ENCODE assay signal across 8 cellular contexts in the genomic region with DNA sequence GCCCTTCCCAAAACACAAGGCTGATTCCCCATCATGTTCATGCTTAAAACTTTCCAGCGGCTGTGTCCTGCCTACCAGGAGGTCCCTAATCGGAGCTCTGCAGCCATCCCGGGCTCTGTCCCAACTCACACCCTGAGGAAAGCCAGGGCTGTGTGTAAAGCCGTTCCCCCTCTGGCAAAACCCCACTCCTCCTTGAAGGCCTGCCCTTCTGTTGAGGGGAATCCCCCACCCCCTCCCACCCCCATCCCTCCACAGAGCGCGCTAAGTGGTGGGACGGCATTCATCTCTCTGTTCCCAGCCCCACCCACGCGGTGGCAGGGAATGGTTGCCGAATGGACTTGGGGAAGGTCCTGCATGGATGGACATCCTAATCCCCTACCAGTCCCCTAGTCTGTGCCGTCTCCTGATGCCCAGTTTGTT. TPM values are rescaled to one million over a fixed set of nuclear protein-coding genes. Genes with fewer than 3 reads are reported as not detected.
DNase-seq lines count a peak whose midpoint lies in the region; ATAC-seq, FAIRE-seq and TF ChIP-seq lines count a peak whose summit lies in the region.

No MANE protein-coding gene starts in this region.

- no peaks in the 10 kb centered on the region for H3K9me1 ChIP-seq in K562 (ENCODE audit: control insufficient read depth, insufficient read depth, low read length)

- intact Hi-C loops in activated CD4-positive, alpha-beta T cell treated with anti-CD3 and anti-CD28 coated beads, Interleukin-2, amount 10 ng/mL, durations not matched to agents 24 days and 14 days (cut with micrococcal nuclease) = loop anchor here (2.0 kb wide), 1 partner anchor 54 kb away; a partner anchor contains a TSS
- intact Hi-C loops in K562 (cut with micrococcal nuclease) = no loop called here

- H3K9ac ChIP-seq in K562 (ENCODE audit: insufficient read depth in 1 of 2, low read depth in 2 of 2, low read length in 2 of 2) (peak overlapping the region; percentile 54 to 84), liver (ENCODE audit: low read depth in 1 of 2, low read length in 2 of 2) (peak overlapping the region in 1 of 2 donors; percentile 34)

- H3K27ac Mint-ChIP-seq in activated CD4-positive, alpha-beta T cell treated with anti-CD3 and anti-CD28 coated beads, Interleukin-2, amount 10 ng/mL, durations not matched to agents 24 days and 14 days = no peak overlapping the region

- TF ChIP-seq RAD21 in K562 (CRISPR knock-in tag; conservative IDR thresholded peaks at IDR 0.05 in 1 of 2, IDR thresholded peaks at IDR 0.05 in 1 of 2) = no peak
- TF ChIP-seq RAD21 in liver (IDR thresholded peaks at IDR 0.05) = no peak

- peaks cover 28 to 49% of the 10 kb centered on the region in 2 experiments for H3K4me1 ChIP-seq in K562 (replicated peaks in 1 of 2; ENCODE audit: control insufficient read depth in 2 of 2, insufficient read depth in 2 of 2, low read length in 2 of 2)
- H3K4me1 ChIP-seq in liver (ENCODE audit: control insufficient read depth in 4 of 4, insufficient read depth in 4 of 4, low read length in 3 of 4) = peaks cover 8 to 40% (median 20%) of the 10 kb centered on the region in 4 donors
- H3K4me1 ChIP-seq in thoracic aorta (ENCODE audit: control insufficient read depth in 1 of 2, low read depth in 2 of 2) = peaks cover 12 to 39% of the 10 kb centered on the region in 2 donors

- no peaks in the 10 kb centered on the region for H3K27me3 ChIP-seq in K562 (ENCODE audit: control insufficient read depth in 2 of 2, insufficient read depth in 2 of 2, low read length in 2 of 2)
- H3K27me3 ChIP-seq in liver (ENCODE audit: control insufficient read depth in 4 of 4, insufficient read depth in 4 of 4, low read length in 3 of 4) = no peaks in the 10 kb centered on the region
- no peaks in the 10 kb centered on the region for H3K27me3 ChIP-seq in thoracic aorta (replicated peaks; ENCODE audit: insufficient read depth)

- no peaks in the 10 kb centered on the region for H3K9me3 ChIP-seq in K562 (replicated peaks; ENCODE audit: control insufficient read depth, insufficient read depth, low read depth, low read length)
- H3K9me3 ChIP-seq in liver (ENCODE audit: control insufficient read depth in 4 of 4, low read length in 3 of 4) = no peaks in the 10 kb centered on the region
- no peaks in the 10 kb centered on the region for H3K9me3 ChIP-seq in thoracic aorta

- peaks cover 32% of the 10 kb centered on the region for H3K4me1 Mint-ChIP-seq in activated CD4-positive, alpha-beta T cell treated with anti-CD3 and anti-CD28 coated beads, Interleukin-2, amount 10 ng/mL, durations not matched to agents 24 days and 14 days

- H3K4me2 ChIP-seq in K562 (ENCODE audit: insufficient read depth, low read length) = peak overlapping the region; percentile 90

- peak overlapping the region; percentile 93 for H2AFZ ChIP-seq in K562 (ENCODE audit: low read depth, low read length)

- H3K79me2 ChIP-seq in K562 (ENCODE audit: control insufficient read depth, insufficient read depth, low read length) = peaks cover 2% of the 10 kb centered on the region; the same call in 1 of the 3 replicates

- H3K4me3 Mint-ChIP-seq in activated CD4-positive, alpha-beta T cell treated with anti-CD3 and anti-CD28 coated beads, Interleukin-2, amount 10 ng/mL, durations not matched to agents 24 days and 14 days = peak overlapping the region; percentile 81

- BruUV-seq in K562 (replicated peaks; lab: Mats Ljungman, UMichigan) = TSS peak; percentile 80

- no peak for FAIRE-seq in K562 (lab: Jason Lieb, UNC)

- in situ Hi-C loops in K562 (cut with MboI) = no loop called here

- WGBS in K562 (ENCODE audit: insufficient coverage, low coverage, missing lambda C conversion rate) = 69% methylated on average over 11 of the region's 11 CpGs
- WGBS in liver = 49% methylated on average over 11 of the region's 11 CpGs

- peak overlapping the region; percentile 77 for H3K4me3 ChIP-seq in K562
- H3K4me3 ChIP-seq in liver (ENCODE audit: low read depth in 1 of 3, low read length in 3 of 3) = peak overlapping the region; percentile 11 to 83 (median 32)
- peak overlapping the region; percentile 99 for H3K4me3 ChIP-seq in thoracic aorta

- TF ChIP-seq EP300 in K562 (IDR thresholded peaks at IDR 0.05; ENCODE audit: low read length) = no peak

- H3K27ac ChIP-seq in K562 (ENCODE audit: extremely low read depth, low read depth, low read length) = peak overlapping the region; percentile 45; the same call in 2 of the 3 replicates
- peak overlapping the region; percentile 76 to 93 for H3K27ac ChIP-seq in liver (ENCODE audit: low read depth in 1 of 2, low read length in 2 of 2)
- H3K27ac ChIP-seq in thoracic aorta = peak overlapping the region; percentile 92 to 100

- ATAC-seq in K562 (no peak), thoracic aorta (ENCODE audit: insufficient number of reproducible peaks, low FRiP score, low read depth) (no peak), GM18520 (IDR thresholded peaks at IDR 0.05; ENCODE audit: unreplicated experiment) (no peak)

- no peak for TF ChIP-seq POLR2A in K562 (conservative IDR thresholded peaks at IDR 0.05)

- H4K20me1 ChIP-seq in K562 (replicated peaks; ENCODE audit: control insufficient read depth, insufficient read depth, low read length) = peaks cover 5% of the 10 kb centered on the region; the same call in 1 of the 2 replicates

- no peak for TF ChIP-seq CTCF in K562 (IDR thresholded peaks at IDR 0.05 in 2 of 3, conservative IDR thresholded peaks at IDR 0.05 in 1 of 3; ENCODE audit: insufficient read depth in 2 of 3, low read depth in 1 of 3, low read length in 3 of 3)
- no peak for TF ChIP-seq CTCF in liver (IDR thresholded peaks at IDR 0.05; ENCODE audit: low read depth, low read length, missing input control)
- TF ChIP-seq CTCF in thoracic aorta (IDR thresholded peaks at IDR 0.05) = no peak

- CTCF ChIA-PET in K562 (lab: Yijun Ruan, JAX; ENCODE audit: low intra/inter-chr PET ratio) = no interaction called here

- H3K36me3 ChIP-seq in K562 (ENCODE audit: control insufficient read depth, insufficient read depth, low read length) (peaks cover 9% of the 10 kb centered on the region; the same call in 1 of the 3 replicates), liver (ENCODE audit: control insufficient read depth in 4 of 4, insufficient read depth in 3 of 4, low read depth in 1 of 4, low read length in 3 of 4) (peaks cover 0 to 4% (median 1%) of the 10 kb centered on the region in 4 donors), thoracic aorta (no peaks in the 10 kb centered on the region)

- H3K9me3 Mint-ChIP-seq in activated CD4-positive, alpha-beta T cell treated with anti-CD3 and anti-CD28 coated beads, Interleukin-2, amount 10 ng/mL, durations not matched to agents 24 days and 14 days = no peaks in the 10 kb centered on the region

- POLR2A ChIA-PET in K562 (lab: Yijun Ruan, JAX) = interaction anchor here (0.6 to 1.2 kb wide), 3 partner anchors 15 to 243 kb away, joined by 3 to 5 read pairs (median 3); no protein-coding TSS in a partner anchor

- H3K27me3 Mint-ChIP-seq in activated CD4-positive, alpha-beta T cell treated with anti-CD3 and anti-CD28 coated beads, Interleukin-2, amount 10 ng/mL, durations not matched to agents 24 days and 14 days = no peaks in the 10 kb centered on the region

- no peak for DNase-seq in activated CD4-positive, alpha-beta T cell treated with anti-CD3 and anti-CD28 coated beads, Interleukin-2, amount 10 ng/mL, durations not matched to agents 24 days and 14 days
- DNase-seq in activated CD4-positive, alpha-beta T cell treated with anti-CD3 and anti-CD28 coated beads for 4 hours = no peak
- DNase-seq in K562 (ENCODE audit: extremely low read depth in 1 of 4, low spot score in 3 of 4) = no peak
- no peak for DNase-seq in thoracic aorta (ENCODE audit: low spot score)
- DNase-seq in NCI-H226 = no peak
- DNase-seq in UCSD-AML1 (lab: John Stamatoyannopoulos, UW; ENCODE audit: unreplicated experiment) = no peak

- H3K36me3 Mint-ChIP-seq in activated CD4-positive, alpha-beta T cell treated with anti-CD3 and anti-CD28 coated beads, Interleukin-2, amount 10 ng/mL, durations not matched to agents 24 days and 14 days (ENCODE audit: low read depth) = peaks cover 26% of the 10 kb centered on the region

RNA-seq across cellular contexts. Expression of a gene that starts 0.7 kb away (rescaled TPM):
- 36.1 and 38.2 TPM in 2 replicates for total RNA-seq in activated CD4-positive, alpha-beta T cell treated with anti-CD3 and anti-CD28 coated beads, Interleukin-2, amount 10 ng/mL, durations not matched to agents 24 days and 14 days
- total RNA-seq in K562 (2011; cell fraction: chromatin; rRNA removed; ENCODE audit: low replicate concordance) = 42.3 and 121 TPM in 2 replicates
- 148 and 154 TPM in 2 replicates for total RNA-seq in K562 (2011; cell fraction: nucleolus; rRNA removed)
- 96.3 and 113 TPM in 2 replicates for total RNA-seq in K562 (2011; cell fraction: nucleoplasm; rRNA removed)
- total RNA-seq in K562 (2014; rRNA removed) (22.4 and 22.9 TPM in 2 replicates), K562 (2014; rRNA removed; fragmentation: Illumina TruSeq; extraction: Trizol) (19.5 and 19.6 TPM in 2 replicates), K562 (2015; rRNA removed; fragmentation: Illumina TruSeq; extraction: Trizol) (13.6 and 17.4 TPM in 2 replicates), K562 (2021) (33.8 and 36.4 TPM in 2 replicates), liver (10 to 100 TPM; 18.7 to 29.5 TPM), thoracic aorta (10 to 100 TPM; 39.4 to 44.7 TPM)
- polyA plus RNA-seq in K562 (2011; rRNA removed) (90.2 and 90.5 TPM in 2 replicates), K562 (2014; fragmentation: Illumina TruSeq; extraction: Trizol) (32.1 and 39.5 TPM in 2 replicates), K562 (2014; fragmentation: Nextera tagmentation; extraction: Ambion mirVana) (1 to 10 TPM; 2.3 to 8.3 TPM), K562 (2014; rRNA removed) (33.5 and 43.5 TPM in 2 replicates), liver (10 to 100 TPM; 34.8 to 73.9 TPM)
- polyA plus RNA-seq in K562 (2011; cell fraction: cytosol; rRNA removed) = 62.7 and 83.5 TPM in 2 replicates
- polyA plus RNA-seq in K562 (2011; cell fraction: nucleus; rRNA removed) = 144 and 164 TPM in 2 replicates
- polyA plus RNA-seq in K562 (2012) = 29.1 and 72.7 TPM in 2 replicates
- polyA minus RNA-seq in K562 (2011; rRNA and poly(A)+ RNA removed) = 60.9 and 82.0 TPM in 2 replicates
- 20.2 and 33.1 TPM in 2 replicates for polyA minus RNA-seq in K562 (2011; cell fraction: cytosol; rRNA and poly(A)+ RNA removed)
- 16.0 and 22.0 TPM in 2 replicates for polyA minus RNA-seq in K562 (2011; cell fraction: nucleus; rRNA and poly(A)+ RNA removed)

RNA-seq across cellular contexts. Expression of a gene that starts 52.7 kb away (rescaled TPM):
- total RNA-seq in activated CD4-positive, alpha-beta T cell treated with anti-CD3 and anti-CD28 coated beads, Interleukin-2, amount 10 ng/mL, durations not matched to agents 24 days and 14 days = 30.9 and 33.6 TPM in 2 replicates
- 44.2 and 67.1 TPM in 2 replicates for total RNA-seq in K562 (2011; cell fraction: chromatin; rRNA removed; ENCODE audit: low replicate concordance)
- 24.7 and 30.0 TPM in 2 replicates for total RNA-seq in K562 (2011; cell fraction: nucleolus; rRNA removed)
- 32.7 and 33.7 TPM in 2 replicates for total RNA-seq in K562 (2011; cell fraction: nucleoplasm; rRNA removed)
- total RNA-seq in K562 (2014; rRNA removed) (43.2 and 60.0 TPM in 2 replicates), K562 (2014; rRNA removed; fragmentation: Illumina TruSeq; extraction: Trizol) (57.2 and 59.2 TPM in 2 replicates), K562 (2015; rRNA removed; fragmentation: Illumina TruSeq; extraction: Trizol) (44.8 and 54.9 TPM in 2 replicates), K562 (2021) (44.3 and 50.0 TPM in 2 replicates), liver (10 to 100 TPM; 16.7 to 17.6 TPM), thoracic aorta (10 to 100 TPM in 1 of 2 donors, 1 to 10 TPM in 1; 9.3 to 14.6 TPM)
- polyA plus RNA-seq in K562 (2011; rRNA removed) (56.6 and 97.2 TPM in 2 replicates), K562 (2014; fragmentation: Illumina TruSeq; extraction: Trizol) (72.2 and 82.7 TPM in 2 replicates), K562 (2014; fragmentation: Nextera tagmentation; extraction: Ambion mirVana) (10 to 100 TPM; 36.5 to 49.7 TPM), K562 (2014; rRNA removed) (49.9 and 67.4 TPM in 2 replicates), liver (10 to 100 TPM; 16.4 to 27.5 TPM)
- polyA plus RNA-seq in K562 (2011; cell fraction: cytosol; rRNA removed) = 86.0 and 101 TPM in 2 replicates
- 42.8 and 52.4 TPM in 2 replicates for polyA plus RNA-seq in K562 (2011; cell fraction: nucleus; rRNA removed)
- 57.5 and 77.9 TPM in 2 replicates for polyA plus RNA-seq in K562 (2012)
- polyA minus RNA-seq in K562 (2011; rRNA and poly(A)+ RNA removed) = 34.7 and 51.8 TPM in 2 replicates
- polyA minus RNA-seq in K562 (2011; cell fraction: cytosol; rRNA and poly(A)+ RNA removed) = 15.0 and 17.0 TPM in 2 replicates
- polyA minus RNA-seq in K562 (2011; cell fraction: nucleus; rRNA and poly(A)+ RNA removed) = 10.6 and 12.0 TPM in 2 replicates

RNA-seq across cellular contexts. Expression of a gene that starts 52.8 kb away (rescaled TPM):
- 291 and 293 TPM in 2 replicates for total RNA-seq in activated CD4-positive, alpha-beta T cell treated with anti-CD3 and anti-CD28 coated beads, Interleukin-2, amount 10 ng/mL, durations not matched to agents 24 days and 14 days
- total RNA-seq in K562 (2011; cell fraction: chromatin; rRNA removed; ENCODE audit: low replicate concordance) = 150 and 286 TPM in 2 replicates
- 194 and 214 TPM in 2 replicates for total RNA-seq in K562 (2011; cell fraction: nucleolus; rRNA removed)
- total RNA-seq in K562 (2011; cell fraction: nucleoplasm; rRNA removed) = 176 and 210 TPM in 2 replicates
- 300 and 442 TPM in 2 replicates for total RNA-seq in K562 (2014; rRNA removed)
- total RNA-seq in K562 (2014; rRNA removed; fragmentation: Illumina TruSeq; extraction: Trizol) = 153 and 164 TPM in 2 replicates
- 216 and 230 TPM in 2 replicates for total RNA-seq in K562 (2015; rRNA removed; fragmentation: Illumina TruSeq; extraction: Trizol)
- total RNA-seq in K562 (2021) = 671 and 701 TPM in 2 replicates
- 106 and 358 TPM in 2 replicates for polyA plus RNA-seq in K562 (2011; rRNA removed)
- 156 and 243 TPM in 2 replicates for polyA plus RNA-seq in K562 (2011; cell fraction: cytosol; rRNA removed)
- 190 and 250 TPM in 2 replicates for polyA plus RNA-seq in K562 (2011; cell fraction: nucleus; rRNA removed)
- 435 and 724 TPM in 2 replicates for polyA plus RNA-seq in K562 (2012)
- 509 and 570 TPM in 2 replicates for polyA plus RNA-seq in K562 (2014; fragmentation: Illumina TruSeq; extraction: Trizol)
- polyA plus RNA-seq in K562 (2014; fragmentation: Nextera tagmentation; extraction: Ambion mirVana) = 100 to 1,000 TPM; 242 to 411 TPM
- 211 and 216 TPM in 2 replicates for polyA plus RNA-seq in K562 (2014; rRNA removed)
- 101 and 153 TPM in 2 replicates for polyA minus RNA-seq in K562 (2011; rRNA and poly(A)+ RNA removed)
- 389 and 497 TPM in 2 replicates for polyA minus RNA-seq in K562 (2011; cell fraction: cytosol; rRNA and poly(A)+ RNA removed)
- 67.3 and 93.9 TPM in 2 replicates for polyA minus RNA-seq in K562 (2011; cell fraction: nucleus; rRNA and poly(A)+ RNA removed)
- total RNA-seq in liver = 10 to 100 TPM; 33.6 to 84.7 TPM
- 100 to 1,000 TPM; 241 to 275 TPM for polyA plus RNA-seq in liver
- total RNA-seq in thoracic aorta = 10 to 100 TPM; 48.2 to 58.6 TPM

Comparison
In these comparisons a context has a peak if more than half of its experiments do, and no peak if none do; other contexts are left out.
1. H3K27ac ChIP-seq: peak in every context shown above with its lines; median percentile 96 in thoracic aorta; 84 in liver; 45 in K562.
2. H3K4me3 ChIP-seq: peak in every context shown above with its lines; median percentile 99 in thoracic aorta; 77 in K562; 32 in liver.